Comparison of ENCODE assay signal across 8 cellular contexts in genomic region chr17:3667366-3668278, GRCh38. TPM values are rescaled to one million over a fixed set of nuclear protein-coding genes. Genes with fewer than 3 reads are reported as not detected.
A peak's percentile ranks its signal among the peaks of the same experiment; 100 is the strongest.
DNase-seq lines count a peak whose midpoint lies in the region; ATAC-seq, FAIRE-seq and TF ChIP-seq lines count a peak whose summit lies in the region.

No MANE protein-coding gene starts in this region.

- peaks cover 8% of the 10 kb centered on the region for H3K36me3 Mint-ChIP-seq in astrocyte (ENCODE audit: low read depth, unreplicated experiment)

- H3K9ac ChIP-seq in astrocyte (ENCODE audit: low read length): peak overlapping the region; percentile 98

- 1% methylated on average over 32 to 39 of the region's 39 CpGs for WGBS in pancreas, 2 donors

- H3K9me3 ChIP-seq in astrocyte (ENCODE audit: insufficient read depth, low read depth, low read length) (no peaks in the 10 kb centered on the region), pancreas (no peaks in the 10 kb centered on the region)

- H4K20me1 ChIP-seq in astrocyte (ENCODE audit: insufficient read depth, low read length): peaks cover 73% of the 10 kb centered on the region

- peak overlapping the region; percentile 98 for H3K27ac ChIP-seq in astrocyte (ENCODE audit: low read depth, low read length)
- peak overlapping the region; percentile 94 to 99 (median 97) for H3K27ac ChIP-seq in pancreas

- peaks cover 23% of the 10 kb centered on the region for H3K4me1 Mint-ChIP-seq in astrocyte (ENCODE audit: low read depth, unreplicated experiment)

- H3K36me3 ChIP-seq in astrocyte (ENCODE audit: insufficient read depth, low read length) (peaks cover 17% of the 10 kb centered on the region), pancreas (peaks cover 0 to 14% (median 0%) of the 10 kb centered on the region in 3 donors)

- H3K4me1 ChIP-seq in astrocyte (ENCODE audit: insufficient read depth, low read length) (peaks cover 18% of the 10 kb centered on the region), pancreas (peaks cover 9 to 25% (median 12%) of the 10 kb centered on the region in 3 donors)

- peak; percentile 3 for DNase-seq in activated gamma-delta T cell treated with anti-CD3 and anti-CD28 coated beads, Interleukin-2, amount 50 U/mL, for 16 hours (ENCODE audit: low read depth)
- DNase-seq in activated gamma-delta T cell (lab: John Stamatoyannopoulos, UW) (no peak), NCI-H748 treated with DMSO at 0.1 percent for 48 hours (lab: John Stamatoyannopoulos, UW) (peak; percentile 46), astrocyte (ENCODE audit: low read depth) (peak; percentile 81), left cardiac atrium (peak; percentile 94), pancreas (peak; percentile 85 to 94 (median 89))

- peak overlapping the region; percentile 93 for H3K4me3 Mint-ChIP-seq in astrocyte (ENCODE audit: unreplicated experiment)

- H2AFZ ChIP-seq in astrocyte (ENCODE audit: low read depth, low read length): peak overlapping the region; percentile 54

- peak overlapping the region; percentile 95 for H3K4me3 ChIP-seq in astrocyte (ENCODE audit: insufficient read depth, low read depth, low read length)
- H3K4me3 ChIP-seq in pancreas: peak overlapping the region; percentile 88 to 99 (median 92)

- no peaks in the 10 kb centered on the region for H3K27me3 ChIP-seq in astrocyte (ENCODE audit: insufficient read depth, low read length)
- no peaks in the 10 kb centered on the region for H3K27me3 ChIP-seq in pancreas

- peak overlapping the region; percentile 92 for H3K27ac Mint-ChIP-seq in astrocyte (ENCODE audit: unreplicated experiment)

- peak overlapping the region; percentile 100 for H3K4me2 ChIP-seq in astrocyte (ENCODE audit: low read length)

- ATAC-seq in HG02763 (IDR thresholded peaks at IDR 0.05; ENCODE audit: unreplicated experiment) (peak; percentile 8), left cardiac atrium (peak; percentile 84 to 90), pancreas (peak; percentile 78 to 89 (median 82)), HG02884 (IDR thresholded peaks at IDR 0.05; ENCODE audit: unreplicated experiment) (no peak)

- peak; percentile 43 for FAIRE-seq in astrocyte (lab: Jason Lieb, UNC)
- FAIRE-seq in pancreas (lab: Jason Lieb, UNC): no peak

- no peak for TF ChIP-seq CTCF in astrocyte (IDR thresholded peaks at IDR 0.05; ENCODE audit: insufficient read depth, low read depth, low read length)
- no peak for TF ChIP-seq CTCF in pancreas (IDR thresholded peaks at IDR 0.05)

- intact Hi-C loops in left cardiac atrium (cut with DNase I) (no loop called here), pancreas (cut with DNase I) (no loop called here)

- no peaks in the 10 kb centered on the region for H3K27me3 Mint-ChIP-seq in astrocyte (ENCODE audit: low read depth, unreplicated experiment)

- H3K9me3 Mint-ChIP-seq in astrocyte (ENCODE audit: unreplicated experiment): no peaks in the 10 kb centered on the region

- peaks cover 76% of the 10 kb centered on the region for H3K79me2 ChIP-seq in astrocyte (ENCODE audit: insufficient read depth, low read length)

RNA-seq across cellular contexts. Expression of gene TAX1BP3, which starts 0.8 kb away (rescaled TPM):
- total RNA-seq in astrocyte (193 and 194 TPM in 2 replicates), left cardiac atrium (100 to 1,000 TPM; 116 to 142 TPM), pancreas (10 to 100 TPM; 31.4 to 80.6 (median 36.5) TPM)
- polyA plus RNA-seq in pancreas: 10 to 100 TPM; 58.4 to 62.7 TPM

RNA-seq across cellular contexts. Expression of gene EMC6, which starts 1.0 kb away (rescaled TPM):
- total RNA-seq in astrocyte: 49.7 and 52.2 TPM in 2 replicates
- total RNA-seq in left cardiac atrium: 10 to 100 TPM; 51.8 to 51.9 TPM
- 10 to 100 TPM; 12.1 to 19.7 (median 14.4) TPM for total RNA-seq in pancreas
- polyA plus RNA-seq in pancreas: 10 to 100 TPM; 30.9 to 34.6 TPM

RNA-seq across cellular contexts. Expression of gene P2RX5, which starts 28.3 kb away (rescaled TPM):
- total RNA-seq in astrocyte (2.4 TPM in 2 replicates), left cardiac atrium (10 to 100 TPM in 1 of 2 donors, 1 to 10 TPM in 1; 7.7 to 13.5 TPM), pancreas (1 to 10 TPM in 1 of 6 donors, under 1 TPM in 5; 0.13 to 1.4 (median 0.47) TPM)
- 1 to 10 TPM in 1 of 2 donors, under 1 TPM in 1; 0.91 to 1.3 TPM for polyA plus RNA-seq in pancreas

RNA-seq across cellular contexts. Expression of gene CTNS, which starts 31.1 kb away (rescaled TPM):
- total RNA-seq in astrocyte (5.8 and 6.5 TPM in 2 replicates), left cardiac atrium (1 to 10 TPM; 8.3 to 9.6 TPM), pancreas (10 to 100 TPM in 5 of 6 donors, 1 to 10 TPM in 1; 9.0 to 14.2 (median 12.4) TPM)
- 10 to 100 TPM; 12.6 to 14.0 TPM for polyA plus RNA-seq in pancreas

RNA-seq across cellular contexts. Expression of gene SHPK, which starts 31.6 kb away (rescaled TPM):
- 6.8 and 7.8 TPM in 2 replicates for total RNA-seq in astrocyte
- total RNA-seq in left cardiac atrium: 1 to 10 TPM; 4.6 to 6.1 TPM
- 1 to 10 TPM; 8.0 to 9.8 (median 8.8) TPM for total RNA-seq in pancreas
- 10 to 100 TPM in 1 of 2 donors, 1 to 10 TPM in 1; 7.4 to 10.5 TPM for polyA plus RNA-seq in pancreas
